In the genomic region with DNA sequence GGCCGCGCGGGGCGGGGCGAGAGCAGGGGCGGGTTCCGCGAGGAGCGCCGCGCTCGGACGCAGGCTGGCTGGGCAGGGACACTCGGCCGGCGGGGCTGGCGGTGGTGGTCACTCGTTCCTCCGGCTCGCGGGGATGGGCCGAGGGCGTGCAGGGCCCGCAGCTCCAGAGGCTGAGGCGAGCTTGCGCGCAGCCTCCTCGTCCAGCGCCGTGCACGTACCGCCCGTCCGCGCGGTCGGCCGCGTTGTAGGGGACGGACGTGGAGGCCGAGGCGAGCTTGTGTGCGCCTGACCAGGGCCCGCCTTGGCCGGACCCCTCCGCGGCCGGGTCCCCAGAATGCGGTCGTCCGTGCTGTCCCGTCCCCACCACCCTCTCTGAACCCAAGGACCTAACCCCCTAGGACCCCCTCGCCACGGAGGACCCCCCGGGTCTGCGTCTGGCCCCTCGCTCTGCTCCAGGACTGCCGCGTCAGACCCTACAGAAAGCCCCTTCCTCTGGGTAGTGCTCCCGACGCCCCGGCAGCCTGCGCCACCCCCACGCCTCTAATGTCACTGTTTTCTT, we compare ENCODE assay signal across 8 cellular contexts. TPM values are rescaled to one million over a fixed set of nuclear protein-coding genes. Genes with fewer than 3 reads are reported as not detected.
DNase-seq lines count a peak whose midpoint lies in the region; ATAC-seq and TF ChIP-seq lines count a peak whose summit lies in the region.

No MANE protein-coding gene starts in this region.

- H3K36me3 ChIP-seq in GM06990 (ENCODE audit: control insufficient read depth, insufficient read depth, low read length), result no peaks in the 10 kb centered on the region
- H3K36me3 ChIP-seq in OCI-LY3 (replicated peaks; ENCODE audit: low read depth, low read length), result no peaks in the 10 kb centered on the region
- no peaks in the 10 kb centered on the region for H3K36me3 ChIP-seq in fibroblast of lung (ENCODE audit: control insufficient read depth, insufficient read depth, low read length)
- H3K36me3 ChIP-seq in prostate gland, result no peaks in the 10 kb centered on the region

- H2AFZ ChIP-seq in OCI-LY3 (ENCODE audit: low read depth, low read length) (no peak overlapping the region), fibroblast of lung (ENCODE audit: low read length) (peak overlapping the region; percentile 86)

- peaks cover 8% of the 10 kb centered on the region for H3K4me1 ChIP-seq in OCI-LY3 (ENCODE audit: low read length)
- H3K4me1 ChIP-seq in fibroblast of lung (ENCODE audit: control insufficient read depth, extremely low read depth, insufficient read depth, low read length), result peaks cover 6% of the 10 kb centered on the region
- peaks cover 3% of the 10 kb centered on the region for H3K4me1 ChIP-seq in prostate gland (replicated peaks)

- DNase-seq in GM06990 (ENCODE audit: extremely low read depth, insufficient read length) (no peak), fibroblast of lung (ENCODE audit: low read depth in 2 of 2) (no peak), prostate gland (ENCODE audit: low spot score) (no peak), mesenteric fat pad (ENCODE audit: low spot score) (no peak), DMS79 treated with DMSO at 0.1 percent for 48 hours (lab: John Stamatoyannopoulos, UW) (no peak)
- no peak for DNase-seq in stimulated activated CD4-positive, alpha-beta T cell treated with anti-CD3 and anti-CD28 coated beads, Interleukin-4, amount 100 ng/mL, for 24 hours

- H3K27ac ChIP-seq in OCI-LY3 (ENCODE audit: low read length) (no peak overlapping the region), fibroblast of lung (ENCODE audit: insufficient read depth, low read length) (no peak overlapping the region), prostate gland (peak overlapping the region in 1 of 2 donors; percentile 57)

- no peak for TF ChIP-seq POLR2A in prostate gland (IDR thresholded peaks at IDR 0.05)

- H3K4me2 ChIP-seq in OCI-LY3 (ENCODE audit: low read length) (peak overlapping the region; percentile 92), fibroblast of lung (ENCODE audit: extremely low read depth, insufficient read depth, low read length) (peak overlapping the region; percentile 96)

- no peaks in the 10 kb centered on the region for H3K9me3 ChIP-seq in OCI-LY3 (ENCODE audit: insufficient read depth, low read length)
- H3K9me3 ChIP-seq in fibroblast of lung (ENCODE audit: control insufficient read depth, insufficient read depth, low read depth, low read length), result no peaks in the 10 kb centered on the region
- no peaks in the 10 kb centered on the region for H3K9me3 ChIP-seq in prostate gland

- TF ChIP-seq CTCF in GM06990 (IDR thresholded peaks at IDR 0.05; ENCODE audit: insufficient read depth, low read length, poor library complexity, severe bottlenecking), result no peak
- TF ChIP-seq CTCF in OCI-LY3 (IDR thresholded peaks at IDR 0.05; ENCODE audit: low read depth, low read length), result no peak
- no peak for TF ChIP-seq CTCF in fibroblast of lung (conservative IDR thresholded peaks at IDR 0.05 in 1 of 2, IDR thresholded peaks at IDR 0.05 in 1 of 2; ENCODE audit: low read depth in 1 of 2, low read length in 2 of 2)
- no peak for TF ChIP-seq CTCF in prostate gland (IDR thresholded peaks at IDR 0.05)

- H4K20me1 ChIP-seq in OCI-LY3 (ENCODE audit: insufficient read depth, low read length) (no peaks in the 10 kb centered on the region), fibroblast of lung (ENCODE audit: control insufficient read depth, extremely low read depth, insufficient read depth, low read length) (no peaks in the 10 kb centered on the region)

- H3K79me2 ChIP-seq in OCI-LY3 (ENCODE audit: low read length), result no peaks in the 10 kb centered on the region
- no peaks in the 10 kb centered on the region for H3K79me2 ChIP-seq in fibroblast of lung (ENCODE audit: control insufficient read depth, insufficient read depth, low read length)

- H3K9ac ChIP-seq in OCI-LY3 (ENCODE audit: low read length), result no peak overlapping the region
- no peak overlapping the region for H3K9ac ChIP-seq in fibroblast of lung (ENCODE audit: insufficient read depth, low read length)

- whole genome bisulfite sequencing in prostate gland, result 15% methylated on average over 41 of the region's 65 CpGs

- H3K27me3 ChIP-seq in GM06990 (replicated peaks; ENCODE audit: control insufficient read depth, insufficient read depth, low read length), result no peaks in the 10 kb centered on the region; the same call in 1 of the 2 replicates
- no peaks in the 10 kb centered on the region for H3K27me3 ChIP-seq in OCI-LY3 (ENCODE audit: low read depth, low read length)
- H3K27me3 ChIP-seq in fibroblast of lung (ENCODE audit: control insufficient read depth, insufficient read depth, low read length), result no peaks in the 10 kb centered on the region
- H3K27me3 ChIP-seq in prostate gland (replicated peaks; ENCODE audit: insufficient read depth), result no peaks in the 10 kb centered on the region

- ATAC-seq in HG02970 (IDR thresholded peaks at IDR 0.05; ENCODE audit: low FRiP score, unreplicated experiment), result no peak

- H3K4me3 ChIP-seq in GM06990 (replicated peaks; ENCODE audit: low read depth, low read length) (0 out of 2 replicates have a peak overlapping the region, but pooled peaks have one; percentile 22), OCI-LY3 (ENCODE audit: low read length) (peak overlapping the region; percentile 89), fibroblast of lung (replicated peaks in 1 of 4; ENCODE audit: control extremely low read depth in 1 of 4, insufficient read depth in 1 of 4, low read depth in 3 of 4, low read length in 4 of 4) (peak overlapping the region in 3 of 4 experiments; percentile 21 to 57 (median 29)), prostate gland (peak overlapping the region; percentile 39 to 65)

- intact Hi-C loops in prostate gland (cut with DNase I), result loop anchor here (10.0 kb wide), 1 partner anchor 99 kb away; no protein-coding TSS in a partner anchor

RNA-seq across cellular contexts. Expression of gene YPEL1, which starts 0.6 kb away (rescaled TPM):
- total RNA-seq in fibroblast of lung, result 1.5 and 2.3 TPM in 2 replicates
- 0.36 and 0.51 TPM in 2 replicates for polyA plus RNA-seq in fibroblast of lung
- polyA plus RNA-seq in fibroblast of lung (2012), result 0.49 and 0.89 TPM in 2 replicates
- 0.96 TPM in 1 of 2 replicates, not detected in the other for polyA minus RNA-seq in fibroblast of lung (ENCODE audit: low replicate concordance)
- 10 to 100 TPM in 1 of 2 donors, 1 to 10 TPM in 1; 2.9 to 16.2 TPM for total RNA-seq in prostate gland
- total RNA-seq in mesenteric fat pad, result 2.2 TPM

Comparison
In these comparisons a context has a peak if more than half of its experiments do, and no peak if none do; other contexts are left out.
1. H3K4me3 ChIP-seq: peak in every context shown above with its lines; median percentile 89 in OCI-LY3; 52 in prostate gland; 29 in fibroblast of lung; 22 in GM06990.